In the genomic region with DNA sequence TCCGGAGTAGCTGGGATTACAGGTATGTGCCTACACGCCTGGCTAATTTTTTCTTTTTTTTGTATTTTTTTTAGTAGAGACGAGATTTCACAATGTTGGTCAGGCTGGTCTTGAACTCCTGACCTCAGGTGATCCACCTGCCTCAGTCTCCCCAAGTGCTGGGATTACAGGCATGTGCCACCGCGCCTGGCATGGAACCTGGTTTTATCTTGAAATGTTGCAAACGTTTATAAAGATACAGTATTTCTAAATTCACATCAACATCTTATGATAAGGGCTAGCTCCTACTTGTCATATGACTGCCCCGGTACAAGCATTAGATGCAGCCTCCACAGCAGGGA, we compare ENCODE assay signal across 8 cellular contexts. TPM values are rescaled to one million over a fixed set of nuclear protein-coding genes. Genes with fewer than 3 reads are reported as not detected.
DNase-seq lines count a peak whose midpoint lies in the region; ATAC-seq and TF ChIP-seq lines count a peak whose summit lies in the region.

No MANE protein-coding gene starts in this region.

- H3K9me2 ChIP-seq in OCI-LY1 (ENCODE audit: low read depth, low read length) = no peaks in the 10 kb centered on the region

- peaks cover 22% of the 10 kb centered on the region for H3K4me1 Mint-ChIP-seq in CD8-positive, alpha-beta T cell (ENCODE audit: low read depth)
- peaks cover 20% of the 10 kb centered on the region for H3K4me1 Mint-ChIP-seq in osteocyte (ENCODE audit: unreplicated experiment)

- peak overlapping the region; percentile 87 for H3K4me2 ChIP-seq in OCI-LY1 (ENCODE audit: low read length)

- no peaks in the 10 kb centered on the region for H3K9me3 ChIP-seq in CD8-positive, alpha-beta T cell (ENCODE audit: low read length)
- H3K9me3 ChIP-seq in OCI-LY1 (ENCODE audit: low read length) (no peaks in the 10 kb centered on the region), endocrine pancreas (ENCODE audit: control insufficient read depth, low read length) (no peaks in the 10 kb centered on the region)

- DNase-seq in CD8-positive, alpha-beta T cell = no peak
- DNase-seq in osteocyte (ENCODE audit: extremely low spot score, unreplicated experiment) = no peak
- DNase-seq in GM10266 (ENCODE audit: extremely low spot score) = no peak
- no peak for DNase-seq in NCI-H146 (lab: John Stamatoyannopoulos, UW)
- no peak for DNase-seq in activated effector memory CD4-positive, alpha-beta T cell treated with Interleukin-2 at 50 U/mL for 16 hours
- no peak for DNase-seq in head of caudate nucleus

- POLR2A ChIA-PET in CD8-positive, alpha-beta T cell (lab: Charles Lee) = interaction anchor here (0.6 to 6.6 kb wide), 4 partner anchors 12 to 1440 kb away, joined by 3 to 58 read pairs (median 25); partner anchors contain the start of genes AP1G1 and ZNF821

- intact Hi-C loops in CD8-positive, alpha-beta T cell (cut with DNase I, micrococcal nuclease) = loop anchor here (2.0 kb wide), 3 partner anchors 13 to 329 kb away; partner anchors contain the start of gene PHLPP2 (in 1 of the 2)
- intact Hi-C loops in head of caudate nucleus (cut with DNase I) = loop anchor here (10.0 kb wide), 1 partner anchor 49 kb away; the partner anchor contains the start of gene ATXN1L

- H3K9me3 Mint-ChIP-seq in CD8-positive, alpha-beta T cell = no peaks in the 10 kb centered on the region
- no peaks in the 10 kb centered on the region for H3K9me3 Mint-ChIP-seq in osteocyte (ENCODE audit: unreplicated experiment)

- H3K9ac ChIP-seq in OCI-LY1 (ENCODE audit: low read length) (peak overlapping the region; percentile 87), endocrine pancreas (ENCODE audit: control insufficient read depth, insufficient read depth, low read length) (peak overlapping the region; percentile 77)

- H3F3A ChIP-seq in OCI-LY1 (ENCODE audit: insufficient read depth, low read length) = no peaks in the 10 kb centered on the region

- H2AFZ ChIP-seq in OCI-LY1 (ENCODE audit: low read length) = no peak overlapping the region; the same call in 1 of the 2 replicates

- peaks cover 24% of the 10 kb centered on the region for H3K4me1 ChIP-seq in CD8-positive, alpha-beta T cell (ENCODE audit: insufficient read depth, low read length)
- H3K4me1 ChIP-seq in OCI-LY1 (ENCODE audit: insufficient read depth, low read length, severe bottlenecking) (peaks cover 41% of the 10 kb centered on the region), endocrine pancreas (ENCODE audit: control insufficient read depth, insufficient read depth, low read length) (no peaks in the 10 kb centered on the region)

- peaks cover 35% of the 10 kb centered on the region for H3K79me2 ChIP-seq in OCI-LY1 (ENCODE audit: insufficient read depth, low read length)

- peak overlapping the region; percentile 97 for H3K27ac Mint-ChIP-seq in CD8-positive, alpha-beta T cell
- peak overlapping the region; percentile 99 for H3K27ac Mint-ChIP-seq in osteocyte (ENCODE audit: unreplicated experiment)

- no peaks in the 10 kb centered on the region for H3K27me3 ChIP-seq in CD8-positive, alpha-beta T cell (ENCODE audit: insufficient read depth, low read length)
- no peaks in the 10 kb centered on the region for H3K27me3 ChIP-seq in OCI-LY1 (ENCODE audit: insufficient read depth, low read length)
- H3K27me3 ChIP-seq in endocrine pancreas (ENCODE audit: control insufficient read depth, insufficient read depth, low read length) = no peaks in the 10 kb centered on the region

- ATAC-seq in CD8-positive, alpha-beta T cell = no peak

- H3K4me3 Mint-ChIP-seq in CD8-positive, alpha-beta T cell = peak overlapping the region; percentile 97
- H3K4me3 Mint-ChIP-seq in osteocyte (ENCODE audit: unreplicated experiment) = peak overlapping the region; percentile 89

- H3K27ac ChIP-seq in CD8-positive, alpha-beta T cell (ENCODE audit: low read depth, low read length) = peak overlapping the region; percentile 97
- H3K27ac ChIP-seq in OCI-LY1 (ENCODE audit: low read depth, low read length, poor library complexity, severe bottlenecking) = peak overlapping the region; percentile 78

- no peaks in the 10 kb centered on the region for H3K27me3 Mint-ChIP-seq in CD8-positive, alpha-beta T cell (ENCODE audit: low read depth)
- no peaks in the 10 kb centered on the region for H3K27me3 Mint-ChIP-seq in osteocyte (ENCODE audit: unreplicated experiment)

- no peaks in the 10 kb centered on the region for H4K20me1 ChIP-seq in OCI-LY1 (ENCODE audit: insufficient read depth, low read length)

- CTCF ChIA-PET in CD8-positive, alpha-beta T cell (lab: Charles Lee) = interaction anchor here (5.8 kb wide), 1 partner anchor 10 kb away, joined by 69 read pairs; the partner anchor contains the start of gene ZNF821

- no peaks in the 10 kb centered on the region for H3K36me3 ChIP-seq in CD8-positive, alpha-beta T cell (ENCODE audit: insufficient read depth, low read length)
- H3K36me3 ChIP-seq in OCI-LY1 (ENCODE audit: insufficient read depth, low read length) = peaks cover 8% of the 10 kb centered on the region; the same call in 1 of the 2 replicates
- no peaks in the 10 kb centered on the region for H3K36me3 ChIP-seq in endocrine pancreas (ENCODE audit: control insufficient read depth, insufficient read depth, low read length)

- peak overlapping the region; percentile 98 for H3K4me3 ChIP-seq in CD8-positive, alpha-beta T cell (ENCODE audit: low read depth, low read length)
- H3K4me3 ChIP-seq in OCI-LY1 (ENCODE audit: low read depth, low read length, poor library complexity, severe bottlenecking) = peak overlapping the region; percentile 97
- H3K4me3 ChIP-seq in endocrine pancreas (ENCODE audit: control insufficient read depth, insufficient read depth, low read length) = peak overlapping the region; percentile 70

- TF ChIP-seq CTCF in CD8-positive, alpha-beta T cell (IDR thresholded peaks at IDR 0.05) = no peak
- TF ChIP-seq CTCF in OCI-LY1 (IDR thresholded peaks at IDR 0.05; ENCODE audit: low read length) (no peak), osteocyte (IDR thresholded peaks at IDR 0.05) (no peak), GM10266 (IDR thresholded peaks at IDR 0.05; ENCODE audit: control insufficient read depth, insufficient read depth, low read depth, missing control alignments) (no peak)

- H3K36me3 Mint-ChIP-seq in CD8-positive, alpha-beta T cell = peaks cover 15% of the 10 kb centered on the region
- peaks cover 2% of the 10 kb centered on the region for H3K36me3 Mint-ChIP-seq in osteocyte (ENCODE audit: unreplicated experiment)

RNA-seq across cellular contexts. Expression of gene IST1, which starts 1.5 kb away (rescaled TPM):
- 100 to 1,000 TPM; 460 to 476 TPM for total RNA-seq in CD8-positive, alpha-beta T cell
- total RNA-seq in osteocyte = 230 and 233 TPM in 2 replicates

RNA-seq across cellular contexts. Expression of gene ZNF821, which starts 9.9 kb away (rescaled TPM):
- total RNA-seq in CD8-positive, alpha-beta T cell = 10 to 100 TPM in 1 of 2 experiments, 1 to 10 TPM in 1; 8.4 to 10.1 TPM
- total RNA-seq in osteocyte = 13.2 and 14.1 TPM in 2 replicates

RNA-seq across cellular contexts. Expression of gene ATXN1L, which starts 48.1 kb away (rescaled TPM):
- 10 to 100 TPM; 64.9 to 67.4 TPM for total RNA-seq in CD8-positive, alpha-beta T cell
- 30.9 and 32.4 TPM in 2 replicates for total RNA-seq in osteocyte
